In the genomic region with DNA sequence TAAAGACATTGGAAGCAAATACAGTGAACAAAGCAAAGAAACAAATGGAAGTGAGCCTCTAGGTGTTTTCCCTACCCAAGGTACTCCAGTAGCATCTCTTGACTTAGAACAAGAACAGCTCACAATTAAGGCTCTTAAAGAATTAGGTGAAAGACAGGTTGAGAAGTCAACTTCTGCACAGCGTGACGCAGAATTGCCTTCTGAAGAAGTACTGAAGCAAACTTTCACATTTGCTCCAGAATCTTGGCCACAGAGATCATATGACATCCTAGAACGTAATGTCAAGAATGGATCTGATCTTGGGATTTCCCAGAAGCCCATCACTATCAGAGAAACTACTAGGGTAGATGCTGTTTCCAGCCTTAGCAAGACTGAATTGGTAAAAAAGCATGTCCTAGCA, we compare ENCODE assay signal across 34 cellular contexts.
"Had no signal": no experiment of that assay in that cellular context is flagged by ENCODE, and none has a peak within 500 bp of the region (broad histone marks: within the 10 kb centered on the region; RNA-seq: fewer than 3 reads in every experiment).

No MANE protein-coding gene starts in this region.

- H3K27me3 Mint-ChIP-seq: activated B cell treated with CpG ODN at 0.5 μM for 24 hours; activated CD8-positive, alpha-beta T cell treated with anti-CD3 and anti-CD28 coated beads for 36 hours; activated naive CD4-positive, alpha-beta T cell treated with anti-CD3 and anti-CD28 coated beads, Interleukin-2, amount 50 U/mL, for 24 hours; activated naive CD8-positive, alpha-beta T cell treated with anti-CD3 and anti-CD28 coated beads for 36 hours; activated naive CD8-positive, alpha-beta T cell treated with anti-CD3 and anti-CD28 coated beads, Interleukin-2, amount 50 U/mL, for 24 hours; effector memory CD8-positive, alpha-beta T cell; T-cell had no signal

- H3K27ac Mint-ChIP-seq: activated B cell treated with CpG ODN at 0.5 μM for 24 hours; activated CD8-positive, alpha-beta T cell treated with anti-CD3 and anti-CD28 coated beads for 36 hours; activated naive CD4-positive, alpha-beta T cell treated with anti-CD3 and anti-CD28 coated beads for 36 hours; activated naive CD4-positive, alpha-beta T cell treated with anti-CD3 and anti-CD28 coated beads, Interleukin-2, amount 50 U/mL, for 24 hours; activated naive CD8-positive, alpha-beta T cell treated with anti-CD3 and anti-CD28 coated beads for 36 hours; activated naive CD8-positive, alpha-beta T cell treated with anti-CD3 and anti-CD28 coated beads, Interleukin-2, amount 50 U/mL, for 24 hours; activated T-helper 1 cell treated with anti-CD3 and anti-CD28 coated beads, Interleukin-12 subunit alpha, Interleukin-12 subunit beta, Interleukin-2, Interleukin-4 antibody, amounts not matched to agents 30 ng/mL and 10 ng/mL and 1 ng/mL, durations not matched to agents 14 hours and 24 hours and 36 hours; activated T-helper 2 cell treated with anti-CD3 and anti-CD28 coated beads, Interferon-gamma antibody, Interleukin-2, Interleukin-4, amounts not matched to agents 10 μg/mL and 5 μg/mL and 100 μg/mL, durations not matched to agents 14 hours and 24 hours and 36 hours; effector memory CD8-positive, alpha-beta T cell; T-cell; T-helper 1 cell treated with Interleukin-12 subunit alpha and Interleukin-12 subunit beta and Interleukin-4 antibody, amounts not matched to agents 30 μg/mL and 1 μg/mL, for 36 hours; T-helper 2 cell treated with Interferon-gamma antibody and Interleukin-4, amounts not matched to agents 5 μg/mL and 100 μg/mL, for 36 hours had no signal

- H3K9me3 Mint-ChIP-seq: activated B cell treated with CpG ODN at 0.5 μM for 24 hours; activated CD8-positive, alpha-beta T cell treated with anti-CD3 and anti-CD28 coated beads for 36 hours; activated naive CD4-positive, alpha-beta T cell treated with anti-CD3 and anti-CD28 coated beads for 36 hours; activated naive CD4-positive, alpha-beta T cell treated with anti-CD3 and anti-CD28 coated beads, Interleukin-2, amount 50 U/mL, for 24 hours; activated naive CD8-positive, alpha-beta T cell treated with anti-CD3 and anti-CD28 coated beads for 36 hours; activated naive CD8-positive, alpha-beta T cell treated with anti-CD3 and anti-CD28 coated beads, Interleukin-2, amount 50 U/mL, for 24 hours; activated T-helper 1 cell treated with anti-CD3 and anti-CD28 coated beads, Interleukin-12 subunit alpha, Interleukin-12 subunit beta, Interleukin-2, Interleukin-4 antibody, amounts not matched to agents 30 ng/mL and 10 ng/mL and 1 ng/mL, durations not matched to agents 14 hours and 24 hours and 36 hours; activated T-helper 2 cell treated with anti-CD3 and anti-CD28 coated beads, Interferon-gamma antibody, Interleukin-2, Interleukin-4, amounts not matched to agents 10 μg/mL and 5 μg/mL and 100 μg/mL, durations not matched to agents 14 hours and 24 hours and 36 hours; effector memory CD8-positive, alpha-beta T cell; T-cell; T-helper 1 cell treated with Interleukin-12 subunit alpha and Interleukin-12 subunit beta and Interleukin-4 antibody, amounts not matched to agents 30 μg/mL and 1 μg/mL, for 36 hours; T-helper 2 cell treated with Interferon-gamma antibody and Interleukin-4, amounts not matched to agents 5 μg/mL and 100 μg/mL, for 36 hours had no signal

- H3K4me1 Mint-ChIP-seq: activated B cell treated with CpG ODN at 0.5 μM for 24 hours; activated naive CD4-positive, alpha-beta T cell treated with anti-CD3 and anti-CD28 coated beads, Interleukin-2, amount 50 U/mL, for 24 hours; activated naive CD8-positive, alpha-beta T cell treated with anti-CD3 and anti-CD28 coated beads for 36 hours; activated naive CD8-positive, alpha-beta T cell treated with anti-CD3 and anti-CD28 coated beads, Interleukin-2, amount 50 U/mL, for 24 hours; T-cell had no signal

- H3K4me1 ChIP-seq: adrenal gland, body of pancreas, gastrocnemius medialis had no signal

- FAIRE-seq: colon had no signal

- H3K27me3 ChIP-seq: adrenal gland, body of pancreas, gastrocnemius medialis had no signal

- H3K36me3 ChIP-seq: adrenal gland, gastrocnemius medialis had no signal

- H3K27ac ChIP-seq: adrenal gland, body of pancreas, epithelial cell of prostate, gastrocnemius medialis, WERI-Rb-1 had no signal

- H3K4me3 Mint-ChIP-seq: activated B cell treated with CpG ODN at 0.5 μM for 24 hours; activated CD8-positive, alpha-beta T cell treated with anti-CD3 and anti-CD28 coated beads for 36 hours; activated naive CD4-positive, alpha-beta T cell treated with anti-CD3 and anti-CD28 coated beads for 36 hours; activated naive CD4-positive, alpha-beta T cell treated with anti-CD3 and anti-CD28 coated beads, Interleukin-2, amount 50 U/mL, for 24 hours; activated naive CD8-positive, alpha-beta T cell treated with anti-CD3 and anti-CD28 coated beads for 36 hours; activated naive CD8-positive, alpha-beta T cell treated with anti-CD3 and anti-CD28 coated beads, Interleukin-2, amount 50 U/mL, for 24 hours; activated T-helper 1 cell treated with anti-CD3 and anti-CD28 coated beads, Interleukin-12 subunit alpha, Interleukin-12 subunit beta, Interleukin-2, Interleukin-4 antibody, amounts not matched to agents 30 ng/mL and 10 ng/mL and 1 ng/mL, durations not matched to agents 14 hours and 24 hours and 36 hours; effector memory CD8-positive, alpha-beta T cell; T-cell; T-helper 1 cell treated with Interleukin-12 subunit alpha and Interleukin-12 subunit beta and Interleukin-4 antibody, amounts not matched to agents 30 μg/mL and 1 μg/mL, for 36 hours; T-helper 2 cell treated with Interferon-gamma antibody and Interleukin-4, amounts not matched to agents 5 μg/mL and 100 μg/mL, for 36 hours had no signal

- H3K9me3 ChIP-seq: adrenal gland, body of pancreas, gastrocnemius medialis had no signal

- H3K36me3 Mint-ChIP-seq: activated naive CD4-positive, alpha-beta T cell treated with anti-CD3 and anti-CD28 coated beads, Interleukin-2, amount 50 U/mL, for 24 hours; activated naive CD8-positive, alpha-beta T cell treated with anti-CD3 and anti-CD28 coated beads for 36 hours had no signal

- DNase-seq: activated B cell treated with CpG ODN at 0.5 μM for 24 hours; activated CD4-positive, alpha-beta T cell treated with anti-CD3 and anti-CD28 coated beads for 48 hours; activated CD4-positive, alpha-beta T cell treated with anti-CD3 and anti-CD28 coated beads, Interleukin-2, amount 50 U/mL, for 1 hour; activated CD4-positive, alpha-beta T cell treated with anti-CD3 and anti-CD28 coated beads, Interleukin-2, amount 50 U/mL, for 48 hours; activated CD8-positive, alpha-beta memory T cell treated with anti-CD3 and anti-CD28 coated beads for 24 hours; activated CD8-positive, alpha-beta T cell treated with anti-CD3 and anti-CD28 coated beads for 36 hours; activated effector memory CD4-positive, alpha-beta T cell treated with anti-CD3 and anti-CD28 coated beads, Interleukin-2, amount 50 U/mL, for 16 hours; activated naive CD4-positive, alpha-beta T cell treated with anti-CD3 and anti-CD28 coated beads for 36 hours; activated naive CD8-positive, alpha-beta T cell treated with anti-CD3 and anti-CD28 coated beads for 36 hours; activated naive CD8-positive, alpha-beta T cell treated with anti-CD3 and anti-CD28 coated beads, Interleukin-2, amount 50 U/mL, for 24 hours; activated T-cell treated with anti-CD3 and anti-CD28 coated beads, Interleukin-2, amount 50 U/mL, for 1 hour; activated T-cell treated with anti-CD3 and anti-CD28 coated beads, Interleukin-2, amount 50 U/mL, for 48 hours; adrenal gland; amygdala; aorta; body of pancreas; caudate nucleus; cortex of kidney; dermis blood vessel endothelial cell; effector CD4-positive, alpha-beta T cell; effector memory CD8-positive, alpha-beta T cell; gastrocnemius medialis; glutamatergic neuron; SW 1271; T-cell; T1000; WERI-Rb-1 had no signal

- H3K4me3 ChIP-seq: adrenal gland, body of pancreas, gastrocnemius medialis had no signal
